Comparison of ENCODE assay signal across 21 cellular contexts in the genomic region with DNA sequence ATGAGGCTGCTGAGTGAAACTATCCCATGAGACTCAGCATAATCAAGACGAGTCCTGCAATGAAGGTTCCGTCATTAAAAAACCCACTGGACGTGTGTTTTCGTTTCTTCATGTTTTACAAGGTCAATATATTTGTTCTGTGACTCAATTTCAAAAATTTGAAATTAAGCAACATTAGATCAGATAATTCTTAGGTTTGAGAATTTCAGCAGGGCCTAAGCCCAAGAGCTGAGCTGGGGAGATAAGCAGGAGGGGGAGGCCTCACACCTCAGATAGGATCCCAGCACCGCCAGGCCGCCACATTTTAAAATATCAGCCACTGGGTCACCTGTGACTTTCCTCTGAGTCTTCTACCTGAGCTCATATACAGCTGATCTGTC. TPM values are rescaled to one million over a fixed set of nuclear protein-coding genes. Genes with fewer than 3 reads are reported as not detected.
A peak's percentile ranks its signal among the peaks of the same experiment; 100 is the strongest.
DNase-seq lines count a peak whose midpoint lies in the region; ATAC-seq, FAIRE-seq and TF ChIP-seq lines count a peak whose summit lies in the region.
"Had no signal": no experiment of that assay in that cellular context is flagged by ENCODE, and none has a peak within 500 bp of the region (broad histone marks: within the 10 kb centered on the region; RNA-seq: fewer than 3 reads in every experiment).

No MANE protein-coding gene starts in this region.

- no peak overlapping the region for H4K5ac ChIP-seq in mesendoderm (ENCODE audit: low read length)

- H3K4me1 ChIP-seq in mesendoderm (ENCODE audit: control insufficient read depth, low read depth, low read length) (peaks cover 2% of the 10 kb centered on the region), upper lobe of right lung (peaks cover 31% of the 10 kb centered on the region)

- H3K79me2 ChIP-seq in mesendoderm (ENCODE audit: control insufficient read depth, insufficient read depth, low read length) = peaks cover 7% of the 10 kb centered on the region

- H3K56ac ChIP-seq in mesendoderm (ENCODE audit: low read length) = peak overlapping the region; percentile 65

- DNase-seq in WTC11 (ENCODE audit: low spot score) (no peak), coronary artery (ENCODE audit: low spot score) (peak; percentile 3), mesendoderm (peak; percentile 25), upper lobe of right lung (no peak), activated T-cell treated with anti-CD3 and anti-CD28 coated beads for 4 hours (no peak), NCI-H345 (lab: John Stamatoyannopoulos, UW) (no peak), ureter (ENCODE audit: low spot score) (no peak), frontal cortex (ENCODE audit: low spot score in 2 of 2) (no peak)
- DNase-seq: DMS153, left ventricle myocardium inferior, NCI-H146, NCI-H510A treated with DMSO at 0.1 percent for 48 hours, sigmoid colon had no signal

- peaks cover 30% of the 10 kb centered on the region for H3K36me3 Mint-ChIP-seq in WTC11

- H3K23ac ChIP-seq in mesendoderm (ENCODE audit: low read length) = no peak overlapping the region

- H2BK120ac ChIP-seq in mesendoderm (ENCODE audit: low read depth, low read length) = no peak overlapping the region

- H2BK15ac ChIP-seq in mesendoderm (replicated peaks; ENCODE audit: low read depth) = no peak overlapping the region

- no peak overlapping the region for H3K4ac ChIP-seq in mesendoderm (ENCODE audit: low read depth, low read length)

- H3K4me1 Mint-ChIP-seq in WTC11 = peaks cover 32% of the 10 kb centered on the region

- H3K9ac ChIP-seq in mesendoderm (ENCODE audit: low read length) = peak overlapping the region; percentile 50
- H3K9ac ChIP-seq: KMS-11 had no signal

- TF ChIP-seq CTCF in WTC11 (IDR thresholded peaks at IDR 0.05) = no peak
- no peak for TF ChIP-seq CTCF in coronary artery (IDR thresholded peaks at IDR 0.05)
- no peak for TF ChIP-seq CTCF in upper lobe of right lung (IDR thresholded peaks at IDR 0.05)

- no peak overlapping the region for H3K4me2 ChIP-seq in mesendoderm (ENCODE audit: low read length)

- ATAC-seq in WTC11 (no peak), upper lobe of right lung (no peak)

- CTCF ChIA-PET in WTC11 (lab: Charles Lee) = interaction anchor here (0.5 to 6.2 kb wide), 20 partner anchors 9 to 509 kb away, joined by 3 to 36 read pairs (median 4); no protein-coding TSS in a partner anchor

- no peaks in the 10 kb centered on the region for H3K9me3 ChIP-seq in upper lobe of right lung
- H3K9me3 ChIP-seq: left ventricle myocardium inferior, sigmoid colon, transverse colon had no signal

- H3K4me3 Mint-ChIP-seq in WTC11 = no peak overlapping the region
- H3K4me3 Mint-ChIP-seq: activated naive CD4-positive, alpha-beta T cell treated with anti-CD3 and anti-CD28 coated beads, Interleukin-2, amount 10 ng/mL, durations not matched to agents 7 days and 5 days; CD4-positive, alpha-beta T cell; nephron; T-cell had no signal

- no peak overlapping the region for H3K18ac ChIP-seq in mesendoderm (ENCODE audit: low read length)

- no peak overlapping the region for H2AK5ac ChIP-seq in mesendoderm (ENCODE audit: low read length)

- H4K8ac ChIP-seq in mesendoderm (ENCODE audit: low read depth, low read length) = no peak overlapping the region

- no peaks in the 10 kb centered on the region for H3K9me3 Mint-ChIP-seq in WTC11
- H3K9me3 Mint-ChIP-seq: activated naive CD4-positive, alpha-beta T cell treated with anti-CD3 and anti-CD28 coated beads, Interleukin-2, amount 10 ng/mL, durations not matched to agents 7 days and 5 days; CD4-positive, alpha-beta T cell; nephron; T-cell had no signal

- H3K36me3 ChIP-seq in mesendoderm (ENCODE audit: control insufficient read depth, insufficient read depth, low read length) (no peaks in the 10 kb centered on the region), upper lobe of right lung (peaks cover 20% of the 10 kb centered on the region)
- H3K36me3 ChIP-seq: transverse colon had no signal

- H3K4me3 ChIP-seq in coronary artery (no peak overlapping the region), mesendoderm (ENCODE audit: low read length) (no peak overlapping the region), upper lobe of right lung (no peak overlapping the region)
- H3K4me3 ChIP-seq: left ventricle myocardium inferior, sigmoid colon, transverse colon had no signal

- peak overlapping the region; percentile 80 for H3K27ac Mint-ChIP-seq in WTC11
- H3K27ac Mint-ChIP-seq: activated naive CD4-positive, alpha-beta T cell treated with anti-CD3 and anti-CD28 coated beads, Interleukin-2, amount 10 ng/mL, durations not matched to agents 7 days and 5 days; CD4-positive, alpha-beta T cell; nephron; progenitor cell of endocrine pancreas; T-cell had no signal

- peaks cover 6% of the 10 kb centered on the region for H3K79me1 ChIP-seq in mesendoderm (ENCODE audit: low read length)

- H2BK5ac ChIP-seq in mesendoderm (ENCODE audit: low read length) = no peak overlapping the region

- FAIRE-seq in frontal cortex (lab: Jason Lieb, UNC) = no peak

- no peak overlapping the region for H3K27ac ChIP-seq in coronary artery
- no peak overlapping the region for H3K27ac ChIP-seq in mesendoderm (ENCODE audit: low read depth, low read length)
- peak overlapping the region; percentile 47 for H3K27ac ChIP-seq in upper lobe of right lung
- H3K27ac ChIP-seq: epithelial cell of prostate, left ventricle myocardium inferior, transverse colon had no signal

- H3K27me3 ChIP-seq in mesendoderm (ENCODE audit: insufficient read depth, low read length, poor library complexity) (no peaks in the 10 kb centered on the region), upper lobe of right lung (no peaks in the 10 kb centered on the region)
- H3K27me3 ChIP-seq: sigmoid colon, transverse colon had no signal

- WGBS in mesendoderm (ENCODE audit: extremely low coverage, insufficient coverage, low lambda C conversion rate) = no CpG with 5 or more reads among the region's 6 CpGs

- no peaks in the 10 kb centered on the region for H3K27me3 Mint-ChIP-seq in WTC11 (ENCODE audit: low read depth)
- H3K27me3 Mint-ChIP-seq: activated naive CD4-positive, alpha-beta T cell treated with anti-CD3 and anti-CD28 coated beads, Interleukin-2, amount 10 ng/mL, durations not matched to agents 7 days and 5 days; CD4-positive, alpha-beta T cell; progenitor cell of endocrine pancreas; T-cell had no signal

- intact Hi-C loops in upper lobe of right lung (cut with DNase I) = no loop called here

- POLR2A ChIA-PET in WTC11 (lab: Charles Lee) = interaction anchor here (0.6 kb wide), 1 partner anchor 54 kb away, joined by 3 read pairs; no protein-coding TSS in a partner anchor

TF ChIP-seq in WTC11, 78 proteins besides CTCF, POLR2A, EP300 and RAD21 (continues in another document):
- TF ChIP-seq, protein P1, sequence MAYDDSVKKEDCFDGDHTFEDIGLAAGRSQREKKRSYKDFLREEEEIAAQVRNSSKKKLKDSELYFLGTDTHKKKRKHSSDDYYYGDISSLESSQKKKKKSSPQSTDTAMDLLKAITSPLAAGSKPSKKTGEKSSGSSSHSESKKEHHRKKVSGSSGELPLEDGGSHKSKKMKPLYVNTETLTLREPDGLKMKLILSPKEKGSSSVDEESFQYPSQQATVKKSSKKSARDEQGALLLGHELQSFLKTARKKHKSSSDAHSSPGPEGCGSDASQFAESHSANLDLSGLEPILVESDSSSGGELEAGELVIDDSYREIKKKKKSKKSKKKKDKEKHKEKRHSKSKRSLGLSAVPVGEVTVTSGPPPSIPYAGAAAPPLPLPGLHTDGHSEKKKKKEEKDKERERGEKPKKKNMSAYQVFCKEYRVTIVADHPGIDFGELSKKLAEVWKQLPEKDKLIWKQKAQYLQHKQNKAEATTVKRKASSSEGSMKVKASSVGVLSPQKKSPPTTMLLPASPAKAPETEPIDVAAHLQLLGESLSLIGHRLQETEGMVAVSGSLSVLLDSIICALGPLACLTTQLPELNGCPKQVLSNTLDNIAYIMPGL (CRISPR knock-in tag; IDR thresholded peaks at IDR 0.05) = no peak
- TF ChIP-seq, protein P2, sequence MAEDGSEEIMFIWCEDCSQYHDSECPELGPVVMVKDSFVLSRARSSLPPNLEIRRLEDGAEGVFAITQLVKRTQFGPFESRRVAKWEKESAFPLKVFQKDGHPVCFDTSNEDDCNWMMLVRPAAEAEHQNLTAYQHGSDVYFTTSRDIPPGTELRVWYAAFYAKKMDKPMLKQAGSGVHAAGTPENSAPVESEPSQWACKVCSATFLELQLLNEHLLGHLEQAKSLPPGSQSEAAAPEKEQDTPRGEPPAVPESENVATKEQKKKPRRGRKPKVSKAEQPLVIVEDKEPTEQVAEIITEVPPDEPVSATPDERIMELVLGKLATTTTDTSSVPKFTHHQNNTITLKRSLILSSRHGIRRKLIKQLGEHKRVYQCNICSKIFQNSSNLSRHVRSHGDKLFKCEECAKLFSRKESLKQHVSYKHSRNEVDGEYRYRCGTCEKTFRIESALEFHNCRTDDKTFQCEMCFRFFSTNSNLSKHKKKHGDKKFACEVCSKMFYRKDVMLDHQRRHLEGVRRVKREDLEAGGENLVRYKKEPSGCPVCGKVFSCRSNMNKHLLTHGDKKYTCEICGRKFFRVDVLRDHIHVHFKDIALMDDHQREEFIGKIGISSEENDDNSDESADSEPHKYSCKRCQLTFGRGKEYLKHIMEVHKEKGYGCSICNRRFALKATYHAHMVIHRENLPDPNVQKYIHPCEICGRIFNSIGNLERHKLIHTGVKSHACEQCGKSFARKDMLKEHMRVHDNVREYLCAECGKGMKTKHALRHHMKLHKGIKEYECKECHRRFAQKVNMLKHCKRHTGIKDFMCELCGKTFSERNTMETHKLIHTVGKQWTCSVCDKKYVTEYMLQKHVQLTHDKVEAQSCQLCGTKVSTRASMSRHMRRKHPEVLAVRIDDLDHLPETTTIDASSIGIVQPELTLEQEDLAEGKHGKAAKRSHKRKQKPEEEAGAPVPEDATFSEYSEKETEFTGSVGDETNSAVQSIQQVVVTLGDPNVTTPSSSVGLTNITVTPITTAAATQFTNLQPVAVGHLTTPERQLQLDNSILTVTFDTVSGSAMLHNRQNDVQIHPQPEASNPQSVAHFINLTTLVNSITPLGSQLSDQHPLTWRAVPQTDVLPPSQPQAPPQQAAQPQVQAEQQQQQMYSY (CRISPR knock-in tag; IDR thresholded peaks at IDR 0.05) = no peak
- TF ChIP-seq, protein P3, sequence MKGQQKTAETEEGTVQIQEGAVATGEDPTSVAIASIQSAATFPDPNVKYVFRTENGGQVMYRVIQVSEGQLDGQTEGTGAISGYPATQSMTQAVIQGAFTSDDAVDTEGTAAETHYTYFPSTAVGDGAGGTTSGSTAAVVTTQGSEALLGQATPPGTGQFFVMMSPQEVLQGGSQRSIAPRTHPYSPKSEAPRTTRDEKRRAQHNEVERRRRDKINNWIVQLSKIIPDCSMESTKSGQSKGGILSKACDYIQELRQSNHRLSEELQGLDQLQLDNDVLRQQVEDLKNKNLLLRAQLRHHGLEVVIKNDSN (CRISPR knock-in tag; IDR thresholded peaks at IDR 0.05) = no peak

RNA-seq across cellular contexts. Expression of a gene that starts 13.3 kb away (rescaled TPM):
- total RNA-seq in WTC11 (2021) = 21.1 to 23.2 TPM (median 22.7 TPM) in 3 replicates
- 18.4 TPM for polyA plus RNA-seq in mesendoderm (2013, experiment 1 of 2)
- polyA plus RNA-seq in mesendoderm (2013, experiment 2 of 2) = 16.4 TPM
- total RNA-seq in upper lobe of right lung = 23.6 TPM
- 12.4 TPM for total RNA-seq in ureter
- total RNA-seq in frontal cortex = 21.2 TPM

RNA-seq across cellular contexts. Expression of a gene that starts 46.1 kb away (rescaled TPM):
- 1,744 to 1,783 TPM (median 1,745 TPM) in 3 replicates for total RNA-seq in WTC11 (2021)
- polyA plus RNA-seq in mesendoderm (2013, experiment 1 of 2) = 1,102 TPM
- 1,097 TPM for polyA plus RNA-seq in mesendoderm (2013, experiment 2 of 2)
- 310 TPM for total RNA-seq in upper lobe of right lung
- 493 TPM for total RNA-seq in ureter
- total RNA-seq in frontal cortex = 447 TPM

Comparison
In these comparisons a context has a peak if more than half of its experiments do, and no peak if none do; other contexts are left out.
1. DNase-seq: peak in coronary artery (single experiment) and mesendoderm (single experiment); none in WTC11 (single experiment), upper lobe of right lung (single experiment), activated T-cell treated with anti-CD3 and anti-CD28 coated beads for 4 hours (single experiment), NCI-H345 (single experiment), ureter (single experiment) and frontal cortex (0 of 2).